In the genomic region with DNA sequence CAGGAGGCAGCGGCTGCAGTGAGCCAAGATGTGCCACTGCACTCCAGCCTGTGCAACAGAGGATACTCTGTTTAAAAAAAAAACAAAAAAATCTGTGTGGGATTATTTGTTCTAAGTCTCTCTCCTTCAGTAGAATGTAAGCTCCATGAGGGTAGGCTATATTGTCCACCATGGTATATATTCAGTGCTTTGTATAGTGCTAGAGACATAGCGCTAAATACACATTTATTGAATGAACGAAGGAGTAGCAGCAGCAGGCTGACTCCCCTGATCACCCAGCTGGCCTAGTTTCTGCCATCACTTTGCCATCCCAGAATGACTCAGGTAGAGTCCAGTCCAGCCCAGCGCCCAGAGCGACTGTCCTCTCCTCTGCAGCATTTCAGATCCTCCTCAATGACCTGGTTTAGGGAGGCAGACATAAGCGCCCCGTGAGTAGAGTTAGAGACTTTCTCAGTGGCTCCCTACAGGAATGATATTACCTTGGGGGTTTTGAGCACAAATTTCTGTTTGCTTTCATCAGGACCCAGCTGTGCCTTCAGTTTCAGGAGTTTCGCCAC, we compare ENCODE assay signal across 8 cellular contexts. TPM values are rescaled to one million over a fixed set of nuclear protein-coding genes. Genes with fewer than 3 reads are reported as not detected.
DNase-seq lines count a peak whose midpoint lies in the region; ATAC-seq and TF ChIP-seq lines count a peak whose summit lies in the region.

No MANE protein-coding gene starts in this region.

- H3K27me3 Mint-ChIP-seq in endodermal cell (ENCODE audit: insufficient read depth), result no peaks in the 10 kb centered on the region

- H3K4me1 Mint-ChIP-seq in endodermal cell, result peaks cover 13% of the 10 kb centered on the region

- H3K36me3 ChIP-seq in MM.1S (replicated peaks; ENCODE audit: insufficient read depth, low read length) (peaks cover 10% of the 10 kb centered on the region), endodermal cell (ENCODE audit: control insufficient read depth, insufficient read depth, low read length) (peaks cover 51% of the 10 kb centered on the region)

- ATAC-seq in GM18502 (IDR thresholded peaks at IDR 0.05; ENCODE audit: poor library complexity, unreplicated experiment) (peak; percentile 3), omental fat pad (ENCODE audit: low FRiP score) (peak; percentile 2), GM19328 (IDR thresholded peaks at IDR 0.05; ENCODE audit: unreplicated experiment) (no peak), GM19463 (IDR thresholded peaks at IDR 0.05; ENCODE audit: unreplicated experiment) (no peak)

- no peaks in the 10 kb centered on the region for H3K9me3 Mint-ChIP-seq in endodermal cell

- peaks cover 39% of the 10 kb centered on the region for H3K36me3 Mint-ChIP-seq in endodermal cell (ENCODE audit: low read depth)

- H2AFZ ChIP-seq in MM.1S (ENCODE audit: low read length), result peak overlapping the region; percentile 93

- peak overlapping the region; percentile 92 for H3K27ac Mint-ChIP-seq in endodermal cell

- H3K9ac ChIP-seq in MM.1S (ENCODE audit: low read length), result peak overlapping the region; percentile 80
- H3K9ac ChIP-seq in endodermal cell (ENCODE audit: extremely low read depth, low read length, poor library complexity, severe bottlenecking), result peak overlapping the region; percentile 71

- H3K9me2 ChIP-seq in MM.1S (replicated peaks; ENCODE audit: insufficient read depth, low read length), result no peaks in the 10 kb centered on the region

- no peaks in the 10 kb centered on the region for H4K20me1 ChIP-seq in MM.1S (ENCODE audit: insufficient read depth, low read length)

- DNase-seq in MM.1S (no peak), endodermal cell (peak; percentile 40), omental fat pad (ENCODE audit: low spot score) (no peak), NK-92 (lab: John Stamatoyannopoulos, UW; ENCODE audit: unreplicated experiment) (no peak), NCI-H82 (lab: John Stamatoyannopoulos, UW) (no peak)

- whole genome bisulfite sequencing in endodermal cell (ENCODE audit: insufficient coverage in 1 of 2, insufficient read length in 1 of 2), 2 experiments, result 63 to 71% methylated on average over 6 to 8 of the region's 8 CpGs

- peak overlapping the region; percentile 94 for H3K4me3 Mint-ChIP-seq in endodermal cell

- H3K9me3 ChIP-seq in MM.1S (replicated peaks; ENCODE audit: insufficient read depth, low read length), result no peaks in the 10 kb centered on the region
- H3K9me3 ChIP-seq in endodermal cell (ENCODE audit: control insufficient read depth, low read length), result no peaks in the 10 kb centered on the region

- TF ChIP-seq CTCF in MM.1S (IDR thresholded peaks at IDR 0.05; ENCODE audit: low read length), result no peak
- TF ChIP-seq CTCF in endodermal cell (conservative IDR thresholded peaks at IDR 0.05), result no peak
- no peak for TF ChIP-seq CTCF in omental fat pad (IDR thresholded peaks at IDR 0.05)

- peaks cover 10% of the 10 kb centered on the region; the same call in 1 of the 2 replicates for H3K4me1 ChIP-seq in MM.1S (ENCODE audit: low read length)
- peaks cover 5% of the 10 kb centered on the region for H3K4me1 ChIP-seq in endodermal cell (ENCODE audit: control insufficient read depth, insufficient read depth, low read length)

- H3K79me2 ChIP-seq in MM.1S (ENCODE audit: low read length), result peaks cover 55% of the 10 kb centered on the region

- H3K27ac ChIP-seq in MM.1S (ENCODE audit: low read length) (peak overlapping the region; percentile 63), endodermal cell (ENCODE audit: low read depth, low read length) (no peak overlapping the region)

- no peaks in the 10 kb centered on the region for H3K27me3 ChIP-seq in MM.1S (replicated peaks; ENCODE audit: insufficient read depth, low read length)
- no peaks in the 10 kb centered on the region for H3K27me3 ChIP-seq in endodermal cell (ENCODE audit: control insufficient read depth, insufficient read depth, low read length, poor library complexity, severe bottlenecking)

- H3K4me3 ChIP-seq in MM.1S (ENCODE audit: low read length), result peak overlapping the region; percentile 91
- H3K4me3 ChIP-seq in endodermal cell (ENCODE audit: low read length), result peak overlapping the region; percentile 93

- peak overlapping the region; percentile 87 for H3K4me2 ChIP-seq in MM.1S (ENCODE audit: low read depth, low read length)

- peaks cover 15% of the 10 kb centered on the region for H3F3A ChIP-seq in MM.1S (ENCODE audit: insufficient read depth, low read length)

RNA-seq across cellular contexts. Expression of a gene that starts 0.7 kb away (rescaled TPM):
- total RNA-seq in endodermal cell (10 to 100 TPM; 48.0 to 52.1 TPM), omental fat pad (10 to 100 TPM; 49.6 to 76.6 (median 58.8) TPM)
- polyA plus RNA-seq in endodermal cell (2013, experiment 1 of 2), result 51.0 TPM
- 43.0 TPM for polyA plus RNA-seq in endodermal cell (2013, experiment 2 of 2)

RNA-seq across cellular contexts. Expression of a gene that starts 0.8 kb away (rescaled TPM):
- total RNA-seq in endodermal cell (10 to 100 TPM; 30.9 to 35.5 TPM), omental fat pad (10 to 100 TPM; 11.9 to 30.9 (median 20.6) TPM)
- polyA plus RNA-seq in endodermal cell (2013, experiment 1 of 2), result 28.9 TPM
- 24.4 TPM for polyA plus RNA-seq in endodermal cell (2013, experiment 2 of 2)

RNA-seq across cellular contexts. Expression of a gene that starts 9.8 kb away (rescaled TPM):
- total RNA-seq in endodermal cell (10 to 100 TPM; 62.6 to 73.1 TPM), omental fat pad (10 to 100 TPM; 38.3 to 49.6 (median 47.0) TPM)
- 75.4 TPM for polyA plus RNA-seq in endodermal cell (2013, experiment 1 of 2)
- 65.8 TPM for polyA plus RNA-seq in endodermal cell (2013, experiment 2 of 2)

RNA-seq across cellular contexts. Expression of a gene that starts 17.1 kb away (rescaled TPM):
- total RNA-seq in endodermal cell, result 1 to 10 TPM; 1.1 to 1.6 TPM
- 1.8 TPM for polyA plus RNA-seq in endodermal cell (2013, experiment 1 of 2)
- polyA plus RNA-seq in endodermal cell (2013, experiment 2 of 2), result 2.7 TPM
- total RNA-seq in omental fat pad, result 1 to 10 TPM in 2 of 4 donors, under 1 TPM in 2; 0.84 to 2.5 (median 1.3) TPM

RNA-seq across cellular contexts. Expression of a gene that starts 25.8 kb away (rescaled TPM):
- total RNA-seq in endodermal cell, result 10 to 100 TPM; 20.4 to 23.1 TPM
- polyA plus RNA-seq in endodermal cell (2013, experiment 1 of 2), result 15.6 TPM
- polyA plus RNA-seq in endodermal cell (2013, experiment 2 of 2), result 15.9 TPM
- 10 to 100 TPM; 21.2 to 29.9 (median 25.2) TPM for total RNA-seq in omental fat pad

Comparison
In these comparisons a context has a peak if more than half of its experiments do, and no peak if none do; other contexts are left out.
1. ATAC-seq: peak in GM18502 (single experiment) and omental fat pad (single experiment); none in GM19328 (single experiment) and GM19463 (single experiment).